In the genomic region with DNA sequence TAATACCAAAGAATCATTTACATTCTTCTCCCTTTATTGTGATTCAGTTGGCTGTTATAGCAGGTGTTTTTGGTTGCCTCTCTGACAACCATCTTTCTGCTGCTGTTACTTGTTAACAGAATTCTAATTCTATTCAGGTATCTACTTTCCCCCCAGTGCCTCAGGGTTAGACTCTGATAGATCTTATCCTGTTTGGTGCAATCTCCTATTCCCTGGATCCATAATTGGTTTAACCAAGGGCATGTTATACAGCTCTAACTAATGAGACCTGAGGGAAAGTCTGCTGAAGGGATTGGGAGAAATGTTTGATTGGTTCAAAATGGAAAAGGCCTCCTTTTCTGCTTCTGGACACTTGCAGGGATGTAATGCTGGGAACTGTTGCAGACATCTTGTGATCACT, we compare ENCODE assay signal across 19 cellular contexts.
DNase-seq lines count a peak whose midpoint lies in the region; ATAC-seq and TF ChIP-seq lines count a peak whose summit lies in the region.
"Had no signal": no experiment of that assay in that cellular context is flagged by ENCODE, and none has a peak within 500 bp of the region (broad histone marks: within the 10 kb centered on the region; RNA-seq: fewer than 3 reads in every experiment).

No MANE protein-coding gene starts in this region.

- peak in 1 of 2 experiments; percentile 25; a peak in 1 of 4 replicates for TF ChIP-seq EP300 in SK-N-SH (IDR thresholded peaks at IDR 0.05; ENCODE audit: borderline replicate concordance in 1 of 2, low read depth in 1 of 2, low read length in 1 of 2)

- no peak overlapping the region for H3K4me3 ChIP-seq in SK-N-SH (ENCODE audit: low read depth in 2 of 2, low read length in 1 of 2)
- H3K4me3 ChIP-seq: A549, BLaER1, GM12878 had no signal

- no peaks in the 10 kb centered on the region for H3K4me1 ChIP-seq in SK-N-SH (ENCODE audit: control insufficient read depth in 1 of 2, insufficient read depth in 2 of 2, low read depth in 1 of 2, low read length in 1 of 2)
- H3K4me1 ChIP-seq: A549, BLaER1 had no signal

- no peaks in the 10 kb centered on the region for H3K27me3 ChIP-seq in SK-N-SH (ENCODE audit: insufficient read depth)
- H3K27me3 ChIP-seq: BLaER1 had no signal

- H3K36me3 ChIP-seq in SK-N-SH (replicated peaks in 1 of 2; ENCODE audit: control insufficient read depth in 1 of 2, insufficient read depth in 2 of 2, low read length in 1 of 2) = no peaks in the 10 kb centered on the region
- H3K36me3 ChIP-seq: BLaER1 had no signal

- TF ChIP-seq RAD21 in SK-N-SH (IDR thresholded peaks at IDR 0.05; ENCODE audit: low read length) = no peak

- CTCF ChIA-PET in SK-N-SH (lab: Yijun Ruan, JAX) = no interaction called here

- no peak for TF ChIP-seq CTCF in SK-N-SH (IDR thresholded peaks at IDR 0.05)

- no peak overlapping the region for H3K9ac ChIP-seq in SK-N-SH
- H3K9ac ChIP-seq: BLaER1 had no signal

- H3F3A ChIP-seq in SK-N-SH (replicated peaks; ENCODE audit: insufficient read depth) = no peaks in the 10 kb centered on the region

- no peak overlapping the region for H3K4me2 ChIP-seq in SK-N-SH
- H3K4me2 ChIP-seq: A549, BLaER1 had no signal

- ATAC-seq in SK-N-SH treated with all-trans-retinoic acid at 6 μM for 48 hours (no peak), HG02571 (IDR thresholded peaks at IDR 0.05; ENCODE audit: unreplicated experiment) (no peak), HG02840 (IDR thresholded peaks at IDR 0.05; ENCODE audit: low FRiP score, unreplicated experiment) (no peak)
- ATAC-seq: A549, GM12878 had no signal

- H3K27ac ChIP-seq in SK-N-SH (ENCODE audit: low read depth in 2 of 2, low read length in 1 of 2) = no peak overlapping the region
- H3K27ac ChIP-seq: 22Rv1, A549, BLaER1 had no signal

- POLR2A ChIA-PET in SK-N-SH (lab: Yijun Ruan, JAX) = no interaction called here

- no peak overlapping the region for H2AFZ ChIP-seq in SK-N-SH (ENCODE audit: low read depth)

- H3K9me2 ChIP-seq in SK-N-SH = no peaks in the 10 kb centered on the region

- no peaks in the 10 kb centered on the region for H3K9me3 ChIP-seq in SK-N-SH
- H3K9me3 ChIP-seq: A549, BLaER1 had no signal

- no peaks in the 10 kb centered on the region for H4K20me1 ChIP-seq in SK-N-SH (ENCODE audit: insufficient read depth)
- H4K20me1 ChIP-seq: BLaER1 had no signal

- no peaks in the 10 kb centered on the region for H3K79me2 ChIP-seq in SK-N-SH (ENCODE audit: insufficient read depth)

- DNase-seq in SK-N-SH (peak; percentile 3), NCI-H82 (lab: John Stamatoyannopoulos, UW) (peak; percentile 73), SK-N-DZ (ENCODE audit: low spot score) (peak; percentile 89), HK-2 (ENCODE audit: unreplicated experiment) (no peak)
- DNase-seq: AML-193; C1 segment of cervical spinal cord; CD4-positive, alpha-beta memory T cell; CD4-positive, CD25-positive, alpha-beta regulatory T cell; CD8-positive, alpha-beta memory T cell; COR-L47; DMS79 treated with DMSO at 0.1 percent for 48 hours; GDM1 had no signal

TF ChIP-seq in SK-N-SH, 30 proteins besides CTCF, POLR2A, EP300 and RAD21:
- TF ChIP-seq MEF2A (IDR thresholded peaks at IDR 0.05; ENCODE audit: borderline replicate concordance, low read depth) (no peak), RCOR1 (IDR thresholded peaks at IDR 0.05; ENCODE audit: low read length) (peak; percentile 48; the same call in 1 of the 2 replicates), ELF1 (IDR thresholded peaks at IDR 0.05) (no peak), TCF12 (IDR thresholded peaks at IDR 0.05) (no peak), FOXJ3 (CRISPR knock-in tag; IDR thresholded peaks at IDR 0.05) (peak; percentile 18; the same call in 1 of the 2 replicates), TEAD4 (IDR thresholded peaks at IDR 0.05; ENCODE audit: borderline replicate concordance, insufficient read depth) (no peak), FOSL2 (IDR thresholded peaks at IDR 0.05; ENCODE audit: borderline replicate concordance, low read depth) (no peak), GATA2 (CRISPR knock-in tag; IDR thresholded peaks at IDR 0.05) (peak; percentile 86), YY1 (IDR thresholded peaks at IDR 0.05; ENCODE audit: low read depth) (no peak)

TF ChIP-seq in SK-N-SH treated with all-trans-retinoic acid at 6 μM for 48 hours, 23 proteins besides CTCF, POLR2A, EP300 and RAD21:
- TF ChIP-seq CSDC2 (CRISPR knock-in tag; IDR thresholded peaks at IDR 0.05) (no peak), ZNF8 (CRISPR knock-in tag; IDR thresholded peaks at IDR 0.05) (no peak), RARB (CRISPR knock-in tag; IDR thresholded peaks at IDR 0.05) (no peak), SNAI2 (CRISPR knock-in tag; IDR thresholded peaks at IDR 0.05) (no peak), PATZ1 (CRISPR knock-in tag; IDR thresholded peaks at IDR 0.05; ENCODE audit: borderline replicate concordance) (no peak), OSR1 (CRISPR knock-in tag; IDR thresholded peaks at IDR 0.05) (no peak), ZNF565 (CRISPR knock-in tag; conservative IDR thresholded peaks at IDR 0.05; ENCODE audit: low read depth) (no peak), BACH2 (CRISPR knock-in tag; IDR thresholded peaks at IDR 0.05; ENCODE audit: borderline replicate concordance) (no peak), GLIS3 (CRISPR knock-in tag; IDR thresholded peaks at IDR 0.05) (no peak), TCF4 (CRISPR knock-in tag; IDR thresholded peaks at IDR 0.05; ENCODE audit: borderline replicate concordance) (no peak), PPARA (CRISPR knock-in tag; IDR thresholded peaks at IDR 0.05; ENCODE audit: borderline replicate concordance) (no peak)
- TF ChIP-seq, protein P1, sequence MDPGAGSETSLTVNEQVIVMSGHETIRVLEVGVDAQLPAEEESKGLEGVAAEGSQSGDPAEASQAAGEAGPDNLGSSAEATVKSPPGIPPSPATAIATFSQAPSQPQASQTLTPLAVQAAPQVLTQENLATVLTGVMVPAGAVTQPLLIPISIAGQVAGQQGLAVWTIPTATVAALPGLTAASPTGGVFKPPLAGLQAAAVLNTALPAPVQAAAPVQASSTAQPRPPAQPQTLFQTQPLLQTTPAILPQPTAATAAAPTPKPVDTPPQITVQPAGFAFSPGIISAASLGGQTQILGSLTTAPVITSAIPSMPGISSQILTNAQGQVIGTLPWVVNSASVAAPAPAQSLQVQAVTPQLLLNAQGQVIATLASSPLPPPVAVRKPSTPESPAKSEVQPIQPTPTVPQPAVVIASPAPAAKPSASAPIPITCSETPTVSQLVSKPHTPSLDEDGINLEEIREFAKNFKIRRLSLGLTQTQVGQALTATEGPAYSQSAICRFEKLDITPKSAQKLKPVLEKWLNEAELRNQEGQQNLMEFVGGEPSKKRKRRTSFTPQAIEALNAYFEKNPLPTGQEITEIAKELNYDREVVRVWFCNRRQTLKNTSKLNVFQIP (CRISPR knock-in tag; IDR thresholded peaks at IDR 0.05; ENCODE audit: borderline replicate concordance, low read depth) = no peak
TF ChIP-seq in SK-N-SH treated with all-trans-retinoic acid at 6 μM for 48 hours: peak in this region for 0.
